In genomic region chr1:61636814-61637213, GRCh38 we compare ENCODE assay signal across 20 cellular contexts.
"Had no signal": no experiment of that assay in that cellular context is flagged by ENCODE, and none has a peak within 500 bp of the region (broad histone marks: within the 10 kb centered on the region; RNA-seq: fewer than 3 reads in every experiment).

No MANE protein-coding gene starts in this region.

- H3K27me3 Mint-ChIP-seq: central memory CD8-positive, alpha-beta T cell; stimulated activated naive CD8-positive, alpha-beta T cell treated with anti-CD3 and anti-CD28 coated beads, Interleukin-15, amount 100 ng/mL, for 72 hours had no signal

- H3K36me3 ChIP-seq: thyroid gland, vagina had no signal

- H3K27me3 ChIP-seq: body of pancreas, thyroid gland, vagina had no signal

- H3K4me3 Mint-ChIP-seq: activated CD4-positive, alpha-beta T cell treated with anti-CD3 and anti-CD28 coated beads, Interleukin-2, amount 10 ng/mL, durations not matched to agents 7 days and 5 days; activated naive CD4-positive, alpha-beta T cell treated with anti-CD3 and anti-CD28 coated beads, Interleukin-2, amount 10 ng/mL, durations not matched to agents 7 days and 5 days; central memory CD8-positive, alpha-beta T cell; effector memory CD8-positive, alpha-beta T cell; immature natural killer cell; stimulated activated naive CD8-positive, alpha-beta T cell treated with anti-CD3 and anti-CD28 coated beads, Interleukin-15, amount 100 ng/mL, for 72 hours had no signal

- ATAC-seq: body of pancreas; effector memory CD8-positive, alpha-beta T cell; left cardiac atrium; stimulated activated naive CD8-positive, alpha-beta T cell treated with anti-CD3 and anti-CD28 coated beads, Interleukin-15, amount 100 ng/mL, for 72 hours had no signal

- DNase-seq: activated CD4-positive, alpha-beta T cell treated with anti-CD3 and anti-CD28 coated beads, Interleukin-2, amount 10 ng/mL, durations not matched to agents 7 days and 5 days; activated CD4-positive, CD25-positive, alpha-beta regulatory T cell; activated CD8-positive, alpha-beta memory T cell treated with anti-CD3 and anti-CD28 coated beads for 24 hours; activated naive CD4-positive, alpha-beta T cell treated with anti-CD3 and anti-CD28 coated beads, Interleukin-2, amount 10 ng/mL, durations not matched to agents 7 days and 5 days; activated T-cell treated with anti-CD3 and anti-CD28 coated beads for 4 hours; body of pancreas; effector memory CD8-positive, alpha-beta T cell; glutamatergic neuron; immature natural killer cell; left cardiac atrium; midbrain; stimulated activated CD4-positive, alpha-beta T cell treated with anti-CD3 and anti-CD28 coated beads, Interleukin-15, amount 100 ng/mL, for 24 hours; stimulated activated CD4-positive, alpha-beta T cell treated with anti-CD3 and anti-CD28 coated beads, Interleukin-4, amount 100 ng/mL, for 4 hours; stimulated activated naive CD8-positive, alpha-beta T cell treated with anti-CD3 and anti-CD28 coated beads, Interleukin-15, amount 100 ng/mL, for 72 hours; thyroid gland had no signal

- H3K27ac Mint-ChIP-seq: activated CD4-positive, alpha-beta T cell treated with anti-CD3 and anti-CD28 coated beads, Interleukin-2, amount 10 ng/mL, durations not matched to agents 7 days and 5 days; activated naive CD4-positive, alpha-beta T cell treated with anti-CD3 and anti-CD28 coated beads, Interleukin-2, amount 10 ng/mL, durations not matched to agents 7 days and 5 days; activated T-helper 2 cell treated with anti-CD3 and anti-CD28 coated beads, Interferon-gamma antibody, Interleukin-2, Interleukin-4, amounts not matched to agents 10 μg/mL and 5 μg/mL and 100 μg/mL, durations not matched to agents 14 hours and 24 hours and 36 hours; effector memory CD8-positive, alpha-beta T cell; immature natural killer cell; stimulated activated naive CD8-positive, alpha-beta T cell treated with anti-CD3 and anti-CD28 coated beads, Interleukin-15, amount 100 ng/mL, for 72 hours had no signal

- H3K9me3 ChIP-seq: body of pancreas, thyroid gland, vagina had no signal

- H3K27ac ChIP-seq: body of pancreas, parathyroid adenoma, thyroid gland, vagina had no signal

- H3K4me3 ChIP-seq: body of pancreas, lung, thyroid gland, vagina had no signal

- H3K9ac ChIP-seq: parathyroid adenoma had no signal

- H2AFZ ChIP-seq: parathyroid adenoma had no signal

- H3K9me3 Mint-ChIP-seq: activated CD4-positive, alpha-beta T cell treated with anti-CD3 and anti-CD28 coated beads, Interleukin-2, amount 10 ng/mL, durations not matched to agents 7 days and 5 days; activated naive CD4-positive, alpha-beta T cell treated with anti-CD3 and anti-CD28 coated beads, Interleukin-2, amount 10 ng/mL, durations not matched to agents 7 days and 5 days; activated T-helper 2 cell treated with anti-CD3 and anti-CD28 coated beads, Interferon-gamma antibody, Interleukin-2, Interleukin-4, amounts not matched to agents 10 μg/mL and 5 μg/mL and 100 μg/mL, durations not matched to agents 14 hours and 24 hours and 36 hours; central memory CD8-positive, alpha-beta T cell; effector memory CD8-positive, alpha-beta T cell; immature natural killer cell; stimulated activated naive CD8-positive, alpha-beta T cell treated with anti-CD3 and anti-CD28 coated beads, Interleukin-15, amount 100 ng/mL, for 72 hours had no signal

- H3K36me3 Mint-ChIP-seq: activated naive CD4-positive, alpha-beta T cell treated with anti-CD3 and anti-CD28 coated beads, Interleukin-2, amount 10 ng/mL, durations not matched to agents 7 days and 5 days; immature natural killer cell had no signal

- H3K4me1 ChIP-seq: body of pancreas, parathyroid adenoma had no signal

- H3K79me2 ChIP-seq: parathyroid adenoma had no signal
